In genomic region chr9:121678501-121679022, GRCh38 we compare ENCODE assay signal across 23 cellular contexts. TPM values are rescaled to one million over a fixed set of nuclear protein-coding genes. Genes with fewer than 3 reads are reported as not detected.
DNase-seq lines count a peak whose midpoint lies in the region; ATAC-seq, FAIRE-seq and TF ChIP-seq lines count a peak whose summit lies in the region.
"Had no signal": no experiment of that assay in that cellular context is flagged by ENCODE, and none has a peak within 500 bp of the region (broad histone marks: within the 10 kb centered on the region; RNA-seq: fewer than 3 reads in every experiment).

No MANE protein-coding gene starts in this region.

- H3K79me2 ChIP-seq in hepatocyte: peaks cover 15% of the 10 kb centered on the region

- H4K20me1 ChIP-seq in hepatocyte (ENCODE audit: insufficient read depth, poor library complexity, severe bottlenecking): peaks cover 5% of the 10 kb centered on the region

- H3K9ac ChIP-seq in kidney (ENCODE audit: low read length in 2 of 2): no peak overlapping the region
- H3K9ac ChIP-seq: BLaER1 had no signal

- DNase-seq in Right ventricle myocardium inferior (ENCODE audit: missing footprints) (peak; percentile 40), left ventricle myocardium inferior (no peak), kidney (peak; percentile 73), mesothelial cell of epicardium (ENCODE audit: low spot score in 2 of 2, unreplicated experiment in 2 of 2) (no peak), posterior vena cava (ENCODE audit: low spot score) (peak; percentile 83), frontal cortex (ENCODE audit: low spot score in 2 of 2) (no peak), hepatocyte (ENCODE audit: low spot score) (no peak)
- DNase-seq in activated naive CD4-positive, alpha-beta T cell treated with anti-CD3 and anti-CD28 coated beads, Interleukin-2, amount 50 U/mL, for 72 hours (ENCODE audit: low spot score in 2 of 2): no peak
- DNase-seq: Caco-2; CD4-positive, CD25-positive, alpha-beta regulatory T cell; CD8-positive, alpha-beta T cell; DMS153; DND-41; GOT3; H7; HCEC 1CT had no signal

- H3K4me3 Mint-ChIP-seq in mesothelial cell of epicardium: no peak overlapping the region
- H3K4me3 Mint-ChIP-seq: B cell; CD4-positive, CD25-positive, alpha-beta regulatory T cell; CD8-positive, alpha-beta T cell had no signal

- H3K27me3 ChIP-seq in left ventricle myocardium inferior (ENCODE audit: low read depth) (no peaks in the 10 kb centered on the region), hepatocyte (no peaks in the 10 kb centered on the region)
- H3K27me3 ChIP-seq: BLaER1 had no signal

- no peaks in the 10 kb centered on the region for H3K27me3 Mint-ChIP-seq in mesothelial cell of epicardium (ENCODE audit: low read depth)

- ATAC-seq in Right ventricle myocardium inferior: no peak
- no peak for ATAC-seq in activated naive CD4-positive, alpha-beta T cell treated with anti-CD3 and anti-CD28 coated beads, Interleukin-2, amount 50 U/mL, for 72 hours
- ATAC-seq: CD8-positive, alpha-beta T cell had no signal

- H3K4me1 ChIP-seq in left ventricle myocardium inferior (peaks cover 64% of the 10 kb centered on the region), kidney (ENCODE audit: control insufficient read depth in 1 of 2, insufficient read depth in 1 of 2, low read depth in 1 of 2, low read length in 2 of 2) (peaks cover 11 to 21% of the 10 kb centered on the region in 2 donors), hepatocyte (ENCODE audit: insufficient read depth) (no peaks in the 10 kb centered on the region)
- H3K4me1 ChIP-seq: Caco-2 had no signal

- peaks cover 38% of the 10 kb centered on the region for H3K36me3 ChIP-seq in left ventricle myocardium inferior
- H3K36me3 ChIP-seq in kidney (ENCODE audit: control insufficient read depth in 1 of 2, insufficient read depth in 2 of 2, low read length in 2 of 2): peaks cover 4 to 9% of the 10 kb centered on the region in 2 donors
- H3K36me3 ChIP-seq in hepatocyte (replicated peaks; ENCODE audit: insufficient read depth, low read depth): no peaks in the 10 kb centered on the region

- H3K9me3 ChIP-seq in left ventricle myocardium inferior (replicated peaks): no peaks in the 10 kb centered on the region
- no peaks in the 10 kb centered on the region for H3K9me3 ChIP-seq in kidney (ENCODE audit: control insufficient read depth in 1 of 2, low read length in 2 of 2)
- H3K9me3 ChIP-seq in hepatocyte (ENCODE audit: low read depth): no peaks in the 10 kb centered on the region
- H3K9me3 ChIP-seq: BLaER1, Caco-2 had no signal

- H2AFZ ChIP-seq in hepatocyte: no peak overlapping the region

- no peaks in the 10 kb centered on the region for H3K9me3 Mint-ChIP-seq in mesothelial cell of epicardium
- H3K9me3 Mint-ChIP-seq in activated naive CD4-positive, alpha-beta T cell treated with anti-CD3 and anti-CD28 coated beads, Interleukin-2, amount 50 U/mL, for 72 hours: no peaks in the 10 kb centered on the region
- H3K9me3 Mint-ChIP-seq: CD8-positive, alpha-beta T cell had no signal

- H3K4me3 ChIP-seq in left ventricle myocardium inferior: no peak overlapping the region
- H3K4me3 ChIP-seq in kidney (ENCODE audit: low read length in 2 of 2): no peak overlapping the region
- no peak overlapping the region for H3K4me3 ChIP-seq in hepatocyte
- H3K4me3 ChIP-seq: BLaER1 had no signal

- WGBS in hepatocyte (ENCODE audit: low lambda C conversion rate, missing lambda C conversion rate): 98% methylated on average over 22 of the region's 22 CpGs

- H3K9me2 ChIP-seq in hepatocyte (replicated peaks; ENCODE audit: insufficient read depth): no peaks in the 10 kb centered on the region

- H3K4me1 Mint-ChIP-seq in mesothelial cell of epicardium: peaks cover 29% of the 10 kb centered on the region
- H3K4me1 Mint-ChIP-seq: B cell had no signal

- peaks cover 6% of the 10 kb centered on the region for H3K36me3 Mint-ChIP-seq in mesothelial cell of epicardium
- no peaks in the 10 kb centered on the region for H3K36me3 Mint-ChIP-seq in activated naive CD4-positive, alpha-beta T cell treated with anti-CD3 and anti-CD28 coated beads, Interleukin-2, amount 50 U/mL, for 72 hours
- H3K36me3 Mint-ChIP-seq: CD4-positive, CD25-positive, alpha-beta regulatory T cell; CD8-positive, alpha-beta T cell had no signal

- FAIRE-seq in kidney (lab: Jason Lieb, UNC) (no peak), frontal cortex (lab: Jason Lieb, UNC) (no peak)
- FAIRE-seq: A204.1, G401.6, GM12892 had no signal

- no peak overlapping the region for H3K27ac ChIP-seq in left ventricle myocardium inferior (replicated peaks)
- H3K27ac ChIP-seq in kidney (ENCODE audit: low read depth in 2 of 2, low read length in 2 of 2): no peak overlapping the region
- H3K27ac ChIP-seq in hepatocyte: no peak overlapping the region
- H3K27ac ChIP-seq: 22Rv1, BLaER1, C4-2B had no signal

- H3K27ac Mint-ChIP-seq in mesothelial cell of epicardium: peak overlapping the region; percentile 95
- H3K27ac Mint-ChIP-seq in activated naive CD4-positive, alpha-beta T cell treated with anti-CD3 and anti-CD28 coated beads, Interleukin-2, amount 50 U/mL, for 72 hours: no peak overlapping the region
- H3K27ac Mint-ChIP-seq: B cell; CD4-positive, CD25-positive, alpha-beta regulatory T cell; CD8-positive, alpha-beta T cell had no signal

- TF ChIP-seq CTCF in left ventricle myocardium inferior (IDR thresholded peaks at IDR 0.05; ENCODE audit: borderline replicate concordance) (no peak), kidney (IDR thresholded peaks at IDR 0.05; ENCODE audit: borderline replicate concordance, extremely low read depth, insufficient read depth) (no peak), mesothelial cell of epicardium (IDR thresholded peaks at IDR 0.05; ENCODE audit: unreplicated experiment) (no peak), hepatocyte (IDR thresholded peaks at IDR 0.05; ENCODE audit: poor library complexity) (no peak)

- H3K4me2 ChIP-seq in hepatocyte: no peak overlapping the region
- H3K4me2 ChIP-seq: BLaER1 had no signal

- intact Hi-C loops in Right ventricle myocardium inferior (cut with DNase I) (no loop called here), left ventricle myocardium inferior (cut with micrococcal nuclease) (no loop called here), kidney (cut with DNase I) (no loop called here), posterior vena cava (cut with DNase I) (no loop called here)

RNA-seq across cellular contexts. Expression of gene DAB2IP, which starts 27.1 kb away (rescaled TPM):
- total RNA-seq in Right ventricle myocardium inferior: 53.0 TPM
- 50.7 TPM for total RNA-seq in left ventricle myocardium inferior
- total RNA-seq in kidney: 105 TPM
- 33.8 TPM for polyA plus RNA-seq in kidney (ENCODE audit: insufficient read depth, low read depth, low replicate concordance)
- total RNA-seq in mesothelial cell of epicardium: 71.1 to 76.5 TPM (median 75.7 TPM) in 3 replicates
- 10 to 100 TPM; 68.1 to 83.8 TPM for total RNA-seq in posterior vena cava
- 12.6 TPM for total RNA-seq in frontal cortex
- 23.6 and 31.0 TPM in 2 replicates for total RNA-seq in hepatocyte
- polyA plus RNA-seq in hepatocyte: 11.1 and 11.6 TPM in 2 replicates
- under 1 TPM; 0.06 to 0.18 TPM for total RNA-seq in activated naive CD4-positive, alpha-beta T cell treated with anti-CD3 and anti-CD28 coated beads, Interleukin-2, amount 50 U/mL, for 72 hours
- total RNA-seq: CD4-positive, CD25-positive, alpha-beta regulatory T cell had no signal
- polyA plus RNA-seq: CD4-positive, CD25-positive, alpha-beta regulatory T cell had no signal

Comparison
In these comparisons a context has a peak if more than half of its experiments do, and no peak if none do; other contexts are left out.
1. DNase-seq: peak in Right ventricle myocardium inferior (single experiment), kidney (single experiment) and posterior vena cava (single experiment); none in left ventricle myocardium inferior (single experiment), mesothelial cell of epicardium (0 of 2), frontal cortex (0 of 2), hepatocyte (single experiment) and activated naive CD4-positive, alpha-beta T cell treated with anti-CD3 and anti-CD28 coated beads, Interleukin-2, amount 50 U/mL, for 72 hours (0 of 2).
2. RNA of gene DAB2IP, which starts 27.1 kb away (total RNA-seq): 105 TPM in kidney (single experiment), 68.1 to 83.8 TPM in posterior vena cava, 71.1 to 76.5 TPM in mesothelial cell of epicardium, 53.0 TPM in Right ventricle myocardium inferior (single experiment), 50.7 TPM in left ventricle myocardium inferior (single experiment), 23.6 to 31.0 TPM in hepatocyte and 12.6 TPM in frontal cortex (single experiment); 0.06 to 0.18 TPM in activated naive CD4-positive, alpha-beta T cell treated with anti-CD3 and anti-CD28 coated beads, Interleukin-2, amount 50 U/mL, for 72 hours; every median in the first group is over 10 times any median in the second.